In the genomic region with DNA sequence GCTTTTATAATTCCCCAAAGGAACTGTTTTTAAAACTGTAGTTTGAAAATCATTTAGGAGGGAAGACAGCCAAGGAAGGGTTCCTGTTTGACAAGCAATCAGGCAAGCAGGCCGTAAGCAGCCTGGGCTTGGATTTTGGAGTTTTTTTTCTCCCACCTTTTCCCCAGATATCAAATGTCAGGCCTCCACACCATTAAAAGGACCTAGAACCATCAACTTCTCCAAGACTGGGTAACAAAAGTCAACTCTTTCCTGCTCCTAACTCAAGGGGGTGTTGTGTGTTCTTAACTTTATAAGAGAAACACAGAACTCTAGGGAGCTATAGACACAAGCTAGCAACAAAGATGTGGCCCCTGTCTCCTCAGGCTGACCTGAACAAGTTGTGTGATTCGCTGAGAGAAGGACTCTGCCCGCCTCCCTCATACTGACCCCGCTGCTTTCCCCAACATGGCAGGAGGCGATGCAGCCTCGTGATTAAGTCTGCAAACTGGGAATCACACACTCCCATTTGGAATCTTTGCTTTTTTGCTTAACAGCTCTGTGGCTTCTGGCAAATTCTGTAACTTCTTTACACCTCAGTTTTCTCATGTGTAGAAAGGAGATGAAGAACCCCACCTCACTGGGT, we compare ENCODE assay signal across 16 cellular contexts.
DNase-seq lines count a peak whose midpoint lies in the region; ATAC-seq, FAIRE-seq and TF ChIP-seq lines count a peak whose summit lies in the region.
"Had no signal": no experiment of that assay in that cellular context is flagged by ENCODE, and none has a peak within 500 bp of the region (broad histone marks: within the 10 kb centered on the region; RNA-seq: fewer than 3 reads in every experiment).

No MANE protein-coding gene starts in this region.

- no peak overlapping the region for H3K9ac ChIP-seq in keratinocyte (ENCODE audit: control insufficient read depth, extremely low read depth, insufficient read depth, low read length)

- POLR2A ChIA-PET in HEK293 (lab: Yijun Ruan, JAX) = no interaction called here

- WGBS in gastroesophageal sphincter (ENCODE audit: low coverage in 1 of 2), 2 donors = 17 to 79% methylated on average over 1 to 6 of the region's 6 CpGs

- no peak for FAIRE-seq in keratinocyte (lab: Jason Lieb, UNC)
- FAIRE-seq: kidney had no signal

- no peaks in the 10 kb centered on the region for H3K27me3 ChIP-seq in Peyer's patch
- no peaks in the 10 kb centered on the region for H3K27me3 ChIP-seq in keratinocyte (ENCODE audit: control insufficient read depth, extremely low read depth, insufficient read depth, low read length)
- H3K27me3 ChIP-seq in gastroesophageal sphincter = no peaks in the 10 kb centered on the region
- H3K27me3 ChIP-seq: gastrocnemius medialis had no signal

- peak in 2 of 3 donors; percentile 12 to 36 for DNase-seq in Peyer's patch
- no peak for DNase-seq in keratinocyte (ENCODE audit: low read depth, low spot score)
- no peak for DNase-seq in HUDEP-2 (lab: John Stamatoyannopoulos, UW; ENCODE audit: unreplicated experiment in 76 of 76)
- no peak for DNase-seq in ureter (ENCODE audit: low spot score)
- DNase-seq in Ammon's horn (ENCODE audit: low spot score) = no peak
- DNase-seq: activated CD8-positive, alpha-beta T cell treated with anti-CD3 and anti-CD28 coated beads for 36 hours; CD4-positive, alpha-beta T cell; effector CD4-positive, alpha-beta T cell; gastrocnemius medialis; kidney; NCI-H1105; NCI-H526; stimulated activated CD4-positive, alpha-beta T cell treated with anti-CD3 and anti-CD28 coated beads, Interleukin-1b, Interleukin-23, amount 100 ng/mL, for 48 hours had no signal

- no peak for TF ChIP-seq CTCF in HEK293 (tag by site-specific recombination; IDR thresholded peaks at IDR 0.05)
- no peak for TF ChIP-seq CTCF in Peyer's patch (IDR thresholded peaks at IDR 0.05)
- no peak for TF ChIP-seq CTCF in keratinocyte (optimal IDR thresholded peaks at IDR 0.05 in 1 of 3, IDR thresholded peaks at IDR 0.05 in 1 of 3, conservative IDR thresholded peaks at IDR 0.05 in 1 of 3; ENCODE audit: extremely low read depth in 1 of 3, insufficient read depth in 2 of 3, low read length in 3 of 3)
- TF ChIP-seq CTCF in subcutaneous adipose tissue (IDR thresholded peaks at IDR 0.05; ENCODE audit: low read depth) = peak; percentile 58
- no peak for TF ChIP-seq CTCF in gastroesophageal sphincter (IDR thresholded peaks at IDR 0.05)

- TF ChIP-seq POLR2A in Peyer's patch (IDR thresholded peaks at IDR 0.05) (no peak), gastroesophageal sphincter (IDR thresholded peaks at IDR 0.05) (no peak)

- H2AFZ ChIP-seq in keratinocyte (ENCODE audit: control insufficient read depth, low read length) = peak overlapping the region; percentile 0

- H3K4me1 ChIP-seq in HEK293 (ENCODE audit: control insufficient read depth, insufficient read depth, low read length) (no peaks in the 10 kb centered on the region; the same call in 1 of the 2 replicates), Peyer's patch (peaks cover 0 to 2% (median 0%) of the 10 kb centered on the region in 4 donors), keratinocyte (ENCODE audit: control insufficient read depth, extremely low read depth, insufficient read depth, low read length) (peaks cover 20% of the 10 kb centered on the region), gastroesophageal sphincter (peaks cover 0 to 19% (median 0%) of the 10 kb centered on the region in 3 donors)

- no peaks in the 10 kb centered on the region for H3K79me2 ChIP-seq in keratinocyte (ENCODE audit: control insufficient read depth, insufficient read depth, low read length)

- no peaks in the 10 kb centered on the region for H4K20me1 ChIP-seq in keratinocyte (ENCODE audit: control insufficient read depth, extremely low read depth, insufficient read depth, low read length)

- no peaks in the 10 kb centered on the region for H3K9me3 ChIP-seq in HEK293 (ENCODE audit: control insufficient read depth, insufficient read depth, low read depth, low read length)
- H3K9me3 ChIP-seq in Peyer's patch = no peaks in the 10 kb centered on the region
- H3K9me3 ChIP-seq in keratinocyte (ENCODE audit: control insufficient read depth, low read depth, low read length) = no peaks in the 10 kb centered on the region
- no peaks in the 10 kb centered on the region for H3K9me3 ChIP-seq in gastroesophageal sphincter
- H3K9me3 ChIP-seq: gastrocnemius medialis had no signal

- no peak overlapping the region for H3K4me2 ChIP-seq in keratinocyte (ENCODE audit: control insufficient read depth, extremely low read depth, insufficient read depth, low read depth, low read length)

- no peaks in the 10 kb centered on the region for H3K9me1 ChIP-seq in keratinocyte (ENCODE audit: control insufficient read depth, extremely low read depth, insufficient read depth, low read length)

- H3K36me3 ChIP-seq in HEK293 (ENCODE audit: control insufficient read depth in 2 of 2, insufficient read depth in 1 of 2, low read length in 2 of 2) (no peaks in the 10 kb centered on the region), Peyer's patch (no peaks in the 10 kb centered on the region), keratinocyte (ENCODE audit: control insufficient read depth in 2 of 2, extremely low read depth in 1 of 2, insufficient read depth in 2 of 2, low read length in 2 of 2) (no peaks in the 10 kb centered on the region), gastroesophageal sphincter (no peaks in the 10 kb centered on the region)
- H3K36me3 ChIP-seq: gastrocnemius medialis had no signal

- dilution Hi-C loops in keratinocyte (cut with MboI; ENCODE audit: extremely low pct_ligation_motif_present, low sequenced_read_pairs) = no loop called here

- H3K27ac ChIP-seq in HEK293 (ENCODE audit: extremely low read depth, low read depth, low read length) (no peak overlapping the region), Peyer's patch (peak overlapping the region in 3 of 4 donors; percentile 2 to 78 (median 6)), keratinocyte (ENCODE audit: control insufficient read depth, insufficient read depth, low read length) (no peak overlapping the region), gastroesophageal sphincter (peak overlapping the region in 2 of 4 donors; percentile 37 to 42)

- no peak for ATAC-seq in gastroesophageal sphincter
- ATAC-seq: activated CD8-positive, alpha-beta T cell treated with anti-CD3 and anti-CD28 coated beads for 36 hours had no signal

- no peak for TF ChIP-seq EP300 in gastroesophageal sphincter (IDR thresholded peaks at IDR 0.05)

- no peak overlapping the region for H3K4me3 ChIP-seq in HEK293 (ENCODE audit: low read depth, low read length)
- H3K4me3 ChIP-seq in Peyer's patch = no peak overlapping the region
- H3K4me3 ChIP-seq in keratinocyte (ENCODE audit: control insufficient read depth in 2 of 3, extremely low read depth in 1 of 3, insufficient read depth in 2 of 3, low read depth in 1 of 3, low read length in 3 of 3) = no peak overlapping the region
- no peak overlapping the region for H3K4me3 ChIP-seq in gastroesophageal sphincter
- H3K4me3 ChIP-seq: gastrocnemius medialis had no signal

- CTCF ChIA-PET in HEK293 (lab: Yijun Ruan, JAX) = interaction anchor here (3.5 kb wide), 1 partner anchor 8 kb away, joined by 14 read pairs; no protein-coding TSS in a partner anchor

TF ChIP-seq in HEK293, 187 proteins besides CTCF, POLR2A, EP300 and RAD21:
- no peak for TF ChIP-seq ZBTB44 (tag by site-specific recombination; IDR thresholded peaks at IDR 0.05)
- no peak for TF ChIP-seq ZNF555 (tag by site-specific recombination; conservative IDR thresholded peaks at IDR 0.05)
- peak; percentile 87 for TF ChIP-seq ZNF184 (tag by site-specific recombination; IDR thresholded peaks at IDR 0.05)

Comparison
In these comparisons a context has a peak if more than half of its experiments do, and no peak if none do; other contexts are left out.
1. H3K27ac ChIP-seq: peak in Peyer's patch (3 of 4); none in HEK293 (single experiment) and keratinocyte (single experiment).
2. DNase-seq: peak in Peyer's patch (2 of 3); none in keratinocyte (single experiment), HUDEP-2 (0 of 76), ureter (single experiment) and Ammon's horn (single experiment).